13 cellular contexts compared by ENCODE assay signal in genomic region chr6:34934516-34934915, GRCh38. TPM values are rescaled to one million over a fixed set of nuclear protein-coding genes. Genes with fewer than 3 reads are reported as not detected.
A peak's percentile ranks its signal among the peaks of the same experiment; 100 is the strongest.
DNase-seq lines count a peak whose midpoint lies in the region; FAIRE-seq and TF ChIP-seq lines count a peak whose summit lies in the region.
"Had no signal": no experiment of that assay in that cellular context is flagged by ENCODE, and none has a peak within 500 bp of the region (broad histone marks: within the 10 kb centered on the region; RNA-seq: fewer than 3 reads in every experiment).

No MANE protein-coding gene starts in this region.

- no peaks in the 10 kb centered on the region for H3K27me3 ChIP-seq in vagina
- peaks cover 6% of the 10 kb centered on the region for H3K27me3 ChIP-seq in neural progenitor cell

- no peak overlapping the region for H3K4me2 ChIP-seq in neural progenitor cell

- no peaks in the 10 kb centered on the region for H3K9me3 Mint-ChIP-seq in neural progenitor cell
- H3K9me3 Mint-ChIP-seq: activated T-helper 1 cell treated with anti-CD3 and anti-CD28 coated beads, Interleukin-12 subunit alpha, Interleukin-12 subunit beta, Interleukin-2, Interleukin-4 antibody, amounts not matched to agents 30 ng/mL and 10 ng/mL and 1 ng/mL, durations not matched to agents 14 hours and 24 hours and 36 hours had no signal

- intact Hi-C loops in kidney (cut with DNase I) (no loop called here), vagina (cut with DNase I) (no loop called here)

- H3K27me3 Mint-ChIP-seq in neural progenitor cell (ENCODE audit: insufficient read depth, low read depth): no peaks in the 10 kb centered on the region

- TF ChIP-seq CTCF in choroid plexus epithelial cell (conservative IDR thresholded peaks at IDR 0.05; ENCODE audit: low read depth, low read length): no peak
- TF ChIP-seq CTCF in kidney (IDR thresholded peaks at IDR 0.05; ENCODE audit: borderline replicate concordance, extremely low read depth, insufficient read depth): no peak
- no peak for TF ChIP-seq CTCF in vagina (IDR thresholded peaks at IDR 0.05)
- no peak for TF ChIP-seq CTCF in neural progenitor cell (IDR thresholded peaks at IDR 0.05)

- no peak overlapping the region for H3K4me3 Mint-ChIP-seq in neural progenitor cell
- H3K4me3 Mint-ChIP-seq: activated T-helper 1 cell treated with anti-CD3 and anti-CD28 coated beads, Interleukin-12 subunit alpha, Interleukin-12 subunit beta, Interleukin-2, Interleukin-4 antibody, amounts not matched to agents 30 ng/mL and 10 ng/mL and 1 ng/mL, durations not matched to agents 14 hours and 24 hours and 36 hours had no signal

- no peak for FAIRE-seq in kidney (lab: Jason Lieb, UNC)
- FAIRE-seq: colon had no signal

- no peaks in the 10 kb centered on the region for H3F3A ChIP-seq in neural progenitor cell (ENCODE audit: low read depth)

- H3K4me3 ChIP-seq in choroid plexus epithelial cell (ENCODE audit: low read depth, low read length): no peak overlapping the region
- no peak overlapping the region for H3K4me3 ChIP-seq in kidney (ENCODE audit: low read length in 2 of 2)
- H3K4me3 ChIP-seq in skeletal muscle cell (ENCODE audit: low read depth, low read length): no peak overlapping the region
- H3K4me3 ChIP-seq in vagina: no peak overlapping the region
- H3K4me3 ChIP-seq in neural progenitor cell: no peak overlapping the region

- peaks cover 32% of the 10 kb centered on the region for H3K79me2 ChIP-seq in neural progenitor cell (ENCODE audit: low read depth)

- no peak overlapping the region for H3K27ac Mint-ChIP-seq in neural progenitor cell
- H3K27ac Mint-ChIP-seq: activated T-helper 1 cell treated with anti-CD3 and anti-CD28 coated beads, Interleukin-12 subunit alpha, Interleukin-12 subunit beta, Interleukin-2, Interleukin-4 antibody, amounts not matched to agents 30 ng/mL and 10 ng/mL and 1 ng/mL, durations not matched to agents 14 hours and 24 hours and 36 hours had no signal

- H3K9me3 ChIP-seq in kidney (ENCODE audit: control insufficient read depth in 1 of 2, low read length in 2 of 2) (no peaks in the 10 kb centered on the region), vagina (no peaks in the 10 kb centered on the region), neural progenitor cell (ENCODE audit: low read depth) (no peaks in the 10 kb centered on the region)

- H4K20me1 ChIP-seq in neural progenitor cell (ENCODE audit: low read depth): peaks cover 31% of the 10 kb centered on the region

- H3K27ac ChIP-seq in kidney (ENCODE audit: low read depth in 2 of 2, low read length in 2 of 2) (no peak overlapping the region), vagina (no peak overlapping the region), neural progenitor cell (no peak overlapping the region)

- H3K4me1 ChIP-seq in kidney (ENCODE audit: control insufficient read depth in 1 of 2, insufficient read depth in 1 of 2, low read depth in 1 of 2, low read length in 2 of 2) (peaks cover 7 to 10% of the 10 kb centered on the region in 2 donors), vagina (no peaks in the 10 kb centered on the region), neural progenitor cell (no peaks in the 10 kb centered on the region)

- H3K9ac ChIP-seq in kidney (ENCODE audit: low read length in 2 of 2) (no peak overlapping the region), neural progenitor cell (no peak overlapping the region)

- TF ChIP-seq POLR2A in vagina (IDR thresholded peaks at IDR 0.05): no peak

- no peak overlapping the region for H2AFZ ChIP-seq in neural progenitor cell (replicated peaks)

- DNase-seq in NCI-H446 (lab: John Stamatoyannopoulos, UW): peak; percentile 10 to 64
- peak; percentile 90 for DNase-seq in choroid plexus epithelial cell (ENCODE audit: low read depth)
- DNase-seq in kidney: peak; percentile 80
- peak; percentile 51 for DNase-seq in skeletal muscle cell (ENCODE audit: low read depth)
- DNase-seq in vagina (ENCODE audit: extremely low spot score in 2 of 2): no peak
- no peak for DNase-seq in NCI-H2107 (lab: John Stamatoyannopoulos, UW)
- DNase-seq in T-helper 9 cell: no peak
- DNase-seq in neural progenitor cell (ENCODE audit: low spot score): no peak
- DNase-seq: NCI-H1105; OCI-M1; stimulated activated naive CD8-positive, alpha-beta T cell treated with anti-CD3 and anti-CD28 coated beads, Interleukin-15, Interleukin-2, amounts not matched to agents 100 U/mL and 50 U/mL, for 24 hours had no signal

- H3K36me3 Mint-ChIP-seq in neural progenitor cell: no peaks in the 10 kb centered on the region

- H3K36me3 ChIP-seq in kidney (ENCODE audit: control insufficient read depth in 1 of 2, insufficient read depth in 2 of 2, low read length in 2 of 2): no peaks in the 10 kb centered on the region
- no peaks in the 10 kb centered on the region for H3K36me3 ChIP-seq in vagina
- no peaks in the 10 kb centered on the region for H3K36me3 ChIP-seq in neural progenitor cell

- no peaks in the 10 kb centered on the region for H3K4me1 Mint-ChIP-seq in neural progenitor cell

RNA-seq across cellular contexts. Expression of gene ANKS1A, which starts 45.5 kb away (rescaled TPM):
- total RNA-seq in kidney (25.9 TPM), vagina (24.3 TPM), neural progenitor cell (ENCODE audit: low replicate concordance) (17.0 and 25.6 TPM in 2 replicates)
- polyA plus RNA-seq in kidney (ENCODE audit: insufficient read depth, low read depth, low replicate concordance): 9.4 TPM

RNA-seq across cellular contexts. Expression of gene TAF11, which starts 46.7 kb away (rescaled TPM):
- total RNA-seq in kidney: 21.1 TPM
- polyA plus RNA-seq in kidney (ENCODE audit: insufficient read depth, low read depth, low replicate concordance): 27.3 TPM
- total RNA-seq in vagina: 11.3 TPM
- total RNA-seq in neural progenitor cell (ENCODE audit: low replicate concordance): 51.8 and 75.0 TPM in 2 replicates

Comparison
In these comparisons a context has a peak if more than half of its experiments do, and no peak if none do; other contexts are left out.
1. DNase-seq: peak in NCI-H446 (2 of 2), choroid plexus epithelial cell (single experiment), kidney (single experiment) and skeletal muscle cell (single experiment); none in vagina (0 of 2), NCI-H2107 (single experiment), T-helper 9 cell (single experiment) and neural progenitor cell (single experiment).